Comparison of ENCODE assay signal across 1 cellular context in the genomic region with DNA sequence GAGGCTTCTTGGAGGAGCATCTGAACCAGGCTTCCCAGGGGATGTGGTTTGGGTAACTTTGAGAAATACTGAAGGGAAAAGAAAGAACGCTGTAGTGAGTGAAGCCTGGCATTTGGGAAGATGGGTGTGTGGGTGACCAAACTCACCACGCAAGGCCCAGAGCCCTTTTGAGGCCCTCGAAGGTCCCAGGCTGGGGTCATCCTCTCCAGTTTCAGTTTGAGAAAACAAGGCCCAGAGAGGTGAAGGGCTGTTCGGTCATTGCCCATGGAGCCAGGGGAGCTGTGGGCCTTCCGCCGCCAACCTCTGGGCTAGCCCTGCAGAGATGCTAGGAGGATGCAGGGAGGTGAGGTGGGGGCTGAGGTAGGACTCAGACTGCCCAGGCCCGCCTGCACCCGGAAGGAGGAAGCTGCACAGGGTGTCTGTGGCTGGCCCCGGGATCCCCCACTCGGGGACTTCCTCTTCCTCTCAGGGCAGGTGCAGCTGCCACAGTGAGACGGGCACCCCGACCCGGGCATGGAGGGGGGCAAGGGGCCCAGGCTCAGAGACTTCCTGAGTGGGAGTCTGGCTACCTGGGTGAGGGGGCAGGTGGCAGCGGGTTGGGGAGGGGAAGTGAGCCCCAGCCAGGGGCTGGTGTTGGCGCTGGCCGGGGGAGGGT.
TF ChIP-seq lines count a peak whose summit lies in the region.

A gene with protein sequence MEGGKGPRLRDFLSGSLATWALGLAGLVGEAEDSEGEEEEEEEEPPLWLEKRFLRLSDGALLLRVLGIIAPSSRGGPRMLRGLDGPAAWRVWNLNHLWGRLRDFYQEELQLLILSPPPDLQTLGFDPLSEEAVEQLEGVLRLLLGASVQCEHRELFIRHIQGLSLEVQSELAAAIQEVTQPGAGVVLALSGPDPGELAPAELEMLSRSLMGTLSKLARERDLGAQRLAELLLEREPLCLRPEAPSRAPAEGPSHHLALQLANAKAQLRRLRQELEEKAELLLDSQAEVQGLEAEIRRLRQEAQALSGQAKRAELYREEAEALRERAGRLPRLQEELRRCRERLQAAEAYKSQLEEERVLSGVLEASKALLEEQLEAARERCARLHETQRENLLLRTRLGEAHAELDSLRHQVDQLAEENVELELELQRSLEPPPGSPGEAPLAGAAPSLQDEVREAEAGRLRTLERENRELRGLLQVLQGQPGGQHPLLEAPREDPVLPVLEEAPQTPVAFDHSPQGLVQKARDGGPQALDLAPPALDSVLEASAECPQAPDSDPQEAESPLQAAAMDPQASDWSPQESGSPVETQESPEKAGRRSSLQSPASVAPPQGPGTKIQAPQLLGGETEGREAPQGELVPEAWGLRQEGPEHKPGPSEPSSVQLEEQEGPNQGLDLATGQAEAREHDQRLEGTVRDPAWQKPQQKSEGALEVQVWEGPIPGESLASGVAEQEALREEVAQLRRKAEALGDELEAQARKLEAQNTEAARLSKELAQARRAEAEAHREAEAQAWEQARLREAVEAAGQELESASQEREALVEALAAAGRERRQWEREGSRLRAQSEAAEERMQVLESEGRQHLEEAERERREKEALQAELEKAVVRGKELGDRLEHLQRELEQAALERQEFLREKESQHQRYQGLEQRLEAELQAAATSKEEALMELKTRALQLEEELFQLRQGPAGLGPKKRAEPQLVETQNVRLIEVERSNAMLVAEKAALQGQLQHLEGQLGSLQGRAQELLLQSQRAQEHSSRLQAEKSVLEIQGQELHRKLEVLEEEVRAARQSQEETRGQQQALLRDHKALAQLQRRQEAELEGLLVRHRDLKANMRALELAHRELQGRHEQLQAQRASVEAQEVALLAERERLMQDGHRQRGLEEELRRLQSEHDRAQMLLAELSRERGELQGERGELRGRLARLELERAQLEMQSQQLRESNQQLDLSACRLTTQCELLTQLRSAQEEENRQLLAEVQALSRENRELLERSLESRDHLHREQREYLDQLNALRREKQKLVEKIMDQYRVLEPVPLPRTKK (N-terminal part only) (plus strand): TSS at position 451 of the 655 bp plus-strand sequence. CDS start 63 bp downstream, at position 514.

TF ChIP-seq in GM23338, 12 proteins besides CTCF, POLR2A, EP300 and RAD21 (continued from another document):
- TF ChIP-seq NANOG (IDR thresholded peaks at IDR 0.05; ENCODE audit: borderline replicate concordance) (no peak), JUNB (IDR thresholded peaks at IDR 0.05; ENCODE audit: unreplicated experiment) (no peak), POLR2AphosphoS5 (IDR thresholded peaks at IDR 0.05; ENCODE audit: low read depth) (no peak), STAT1 (IDR thresholded peaks at IDR 0.05; ENCODE audit: unreplicated experiment) (no peak)
